In the genomic region with DNA sequence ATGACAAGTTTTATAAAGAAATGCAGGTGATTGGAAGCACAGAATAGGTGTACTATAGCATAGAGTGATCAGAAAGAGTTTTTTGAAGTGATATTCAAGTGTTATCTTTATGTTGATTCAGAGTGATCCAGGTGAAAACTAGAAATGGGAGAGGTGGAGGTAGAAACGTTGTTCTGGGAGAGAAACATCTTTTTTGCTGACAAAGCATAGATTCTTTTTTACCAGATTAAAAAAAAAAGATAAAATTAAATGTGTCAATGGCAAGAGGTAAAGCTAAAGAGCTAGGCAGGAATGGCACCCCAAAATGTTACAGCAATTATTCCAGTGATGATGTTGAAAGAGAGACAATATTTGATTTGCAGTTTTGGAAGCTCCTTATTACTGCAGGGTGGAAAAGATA, we compare ENCODE assay signal across 39 cellular contexts. TPM values are rescaled to one million over a fixed set of nuclear protein-coding genes. Genes with fewer than 3 reads are reported as not detected.
"Had no signal": no experiment of that assay in that cellular context is flagged by ENCODE, and none has a peak within 500 bp of the region (broad histone marks: within the 10 kb centered on the region; RNA-seq: fewer than 3 reads in every experiment).

No MANE protein-coding gene starts in this region.

- H3K4me3 ChIP-seq: MG63 had no signal

- DNase-seq: MG63, MM.1S, MV-4-11, NCI-H1048, NCI-H1092, NCI-H1092 treated with DMSO at 0.1 percent for 48 hours, NCI-H1105, NCI-H1105 treated with DMSO at 0.1 percent for 48 hours, NCI-H1417, NCI-H1417 treated with DMSO at 0.1 percent for 48 hours, NCI-H1436, NCI-H1436 treated with DMSO at 0.1 percent for 48 hours, NCI-H146, NCI-H1694, NCI-H1694 treated with DMSO at 0.1 percent for 48 hours, NCI-H187, NCI-H187 treated with DMSO at 0.1 percent for 48 hours, NCI-H1930, NCI-H2029, NCI-H2029 treated with DMSO at 0.1 percent for 48 hours, NCI-H2081, NCI-H2081 treated with DMSO at 0.1 percent for 48 hours, NCI-H2107, NCI-H2171, NCI-H2171 treated with DMSO at 0.1 percent for 48 hours, NCI-H2227 treated with DMSO at 0.1 percent for 48 hours, NCI-H226, NCI-H345, NCI-H446, NCI-H446 treated with DMSO at 0.1 percent for 48 hours, NCI-H510A, NCI-H510A treated with DMSO at 0.1 percent for 48 hours, NCI-H524, NCI-H524 treated with DMSO at 0.1 percent for 48 hours, NCI-H526, NCI-H526 treated with DMSO at 0.1 percent for 48 hours had no signal

- H3K27me3 ChIP-seq: MG63 had no signal

- H3K9me3 ChIP-seq: MG63 had no signal

- H3K36me3 ChIP-seq: MG63 had no signal

RNA-seq across cellular contexts. Expression of a gene that starts 12.6 kb away (rescaled TPM):
- total RNA-seq: LHCN-M2, M059J, MCF 10A had no signal
